In the genomic region with DNA sequence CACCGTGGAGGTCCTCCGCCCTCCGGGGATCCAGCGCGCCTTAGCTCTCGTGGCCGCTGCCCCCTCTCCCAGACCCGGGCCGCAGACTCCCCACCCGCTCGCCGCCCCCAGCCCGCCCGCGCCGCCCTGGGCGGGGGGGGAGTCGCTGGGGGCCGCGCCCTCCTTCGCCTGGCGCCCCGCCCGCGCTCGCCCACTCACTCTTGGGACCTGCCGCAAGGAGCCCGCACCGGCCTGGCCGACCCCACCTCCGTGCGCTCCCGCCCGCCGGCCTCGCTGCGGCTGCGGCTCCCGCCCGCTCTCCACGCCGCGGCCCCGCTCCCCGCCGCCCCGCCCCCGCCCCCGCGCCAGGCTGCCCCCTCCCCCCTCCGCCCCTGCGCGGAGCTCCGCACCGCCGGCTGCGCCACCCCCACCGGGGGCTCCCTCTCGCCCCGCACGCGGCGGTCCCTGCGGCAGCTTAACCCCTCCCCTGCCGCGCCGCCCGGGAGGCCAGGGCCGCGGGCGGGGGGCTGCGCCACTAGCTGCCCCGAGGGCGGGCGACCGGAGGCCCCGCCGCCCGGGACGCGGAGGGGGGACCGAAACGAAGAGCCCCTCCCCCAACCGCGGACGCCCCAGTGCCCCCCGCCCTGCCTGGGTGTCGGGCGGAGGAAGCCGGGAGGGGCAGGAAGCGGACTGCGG, we compare ENCODE assay signal across 8 cellular contexts. TPM values are rescaled to one million over a fixed set of nuclear protein-coding genes. Genes with fewer than 3 reads are reported as not detected.
A peak's percentile ranks its signal among the peaks of the same experiment; 100 is the strongest.
DNase-seq lines count a peak whose midpoint lies in the region; ATAC-seq and TF ChIP-seq lines count a peak whose summit lies in the region.

No MANE protein-coding gene starts in this region.

- H3K27ac ChIP-seq in left lung (peak overlapping the region; percentile 88 to 99), thymus (ENCODE audit: low read depth) (peak overlapping the region; percentile 98)

- H3K36me3 ChIP-seq in adipocyte (ENCODE audit: control insufficient read depth, insufficient read depth, low read length, severe bottlenecking) (no peaks in the 10 kb centered on the region), left lung (peaks cover 0 to 9% of the 10 kb centered on the region in 2 donors), thymus (ENCODE audit: control insufficient read depth, insufficient read depth) (peaks cover 7% of the 10 kb centered on the region)

- H3K9me3 ChIP-seq in adipocyte (ENCODE audit: control insufficient read depth, low read length) (no peaks in the 10 kb centered on the region), left lung (no peaks in the 10 kb centered on the region), thymus (ENCODE audit: control insufficient read depth) (no peaks in the 10 kb centered on the region)

- peak; percentile 50 for DNase-seq in activated CD8-positive, alpha-beta memory T cell treated with anti-CD3 and anti-CD28 coated beads, Interleukin-2, amount 50 U/mL, for 4 hours
- no peak for DNase-seq in activated CD8-positive, alpha-beta memory T cell treated with anti-CD3 and anti-CD28 coated beads, Interleukin-2, amount 50 U/mL, for 48 hours
- DNase-seq in adipocyte (ENCODE audit: low read depth) (peak; percentile 26), left lung (peak in 1 of 2 donors; percentile 83), DMS79 treated with DMSO at 0.1 percent for 48 hours (lab: John Stamatoyannopoulos, UW) (no peak), HuH-7 (ENCODE audit: low spot score) (no peak)

- intact Hi-C loops in left lung (cut with DNase I), result no loop called here

- H3K9ac ChIP-seq in adipocyte (ENCODE audit: low read length), result no peak overlapping the region

- H3K27me3 ChIP-seq in adipocyte (replicated peaks; ENCODE audit: control insufficient read depth, insufficient read depth, low read length) (peaks cover 37% of the 10 kb centered on the region), left lung (peaks cover 5 to 60% of the 10 kb centered on the region in 2 donors), thymus (ENCODE audit: control insufficient read depth, insufficient read depth) (no peaks in the 10 kb centered on the region)

- WGBS in thymus, result under 1% methylated on average over 91 of the region's 92 CpGs

- ATAC-seq in left lung (no peak), HG03045 (IDR thresholded peaks at IDR 0.05; ENCODE audit: unreplicated experiment) (no peak)

- TF ChIP-seq CTCF in left lung (IDR thresholded peaks at IDR 0.05), result no peak

- H3K4me1 ChIP-seq in adipocyte (ENCODE audit: control insufficient read depth, insufficient read depth, low read length) (peaks cover 38% of the 10 kb centered on the region), left lung (peaks cover 27 to 53% of the 10 kb centered on the region in 2 donors), thymus (ENCODE audit: control insufficient read depth, insufficient read depth, low read length) (peaks cover 18% of the 10 kb centered on the region)

- H3K4me3 ChIP-seq in adipocyte (ENCODE audit: low read length) (peak overlapping the region; percentile 23), left lung (peak overlapping the region; percentile 43 to 59), thymus (ENCODE audit: low read length) (peak overlapping the region; percentile 84)

RNA-seq across cellular contexts. Expression of gene RASGRP2, which starts 0.7 kb away (rescaled TPM):
- 10 to 100 TPM; 10.8 to 35.3 TPM for total RNA-seq in left lung
- polyA plus RNA-seq in thymus, result 227 TPM

RNA-seq across cellular contexts. Expression of gene PYGM, which starts 15.1 kb away (rescaled TPM):
- total RNA-seq in left lung, result 1 to 10 TPM; 1.3 to 3.7 TPM
- 3.5 TPM for polyA plus RNA-seq in thymus

RNA-seq across cellular contexts. Expression of gene NRXN2, which starts 21.7 kb away (rescaled TPM):
- total RNA-seq in left lung, result 1 to 10 TPM; 3.5 to 7.9 TPM
- 1.6 TPM for polyA plus RNA-seq in thymus

RNA-seq across cellular contexts. Expression of gene SF1, which starts 33.7 kb away (rescaled TPM):
- 100 to 1,000 TPM; 169 to 228 TPM for total RNA-seq in left lung
- 134 TPM for polyA plus RNA-seq in thymus

RNA-seq across cellular contexts. Expression of gene MAP4K2, which starts 58.3 kb away (rescaled TPM):
- total RNA-seq in left lung, result 10 to 100 TPM; 19.3 to 23.2 TPM
- polyA plus RNA-seq in thymus, result 37.6 TPM

Comparison
In these comparisons a context has a peak if more than half of its experiments do, and no peak if none do; other contexts are left out.
1. DNase-seq: peak in activated CD8-positive, alpha-beta memory T cell treated with anti-CD3 and anti-CD28 coated beads, Interleukin-2, amount 50 U/mL, for 4 hours (single experiment) and adipocyte (single experiment); none in activated CD8-positive, alpha-beta memory T cell treated with anti-CD3 and anti-CD28 coated beads, Interleukin-2, amount 50 U/mL, for 48 hours (single experiment), DMS79 treated with DMSO at 0.1 percent for 48 hours (single experiment) and HuH-7 (single experiment).
2. H3K4me3 ChIP-seq: peak in every context shown above with its lines; median percentile 84 in thymus; 51 in left lung; 23 in adipocyte.